Comparison of ENCODE assay signal across 14 cellular contexts in genomic region chr16:50735629-50736122, GRCh38. TPM values are rescaled to one million over a fixed set of nuclear protein-coding genes. Genes with fewer than 3 reads are reported as not detected.
DNase-seq lines count a peak whose midpoint lies in the region; ATAC-seq, FAIRE-seq and TF ChIP-seq lines count a peak whose summit lies in the region.
"Had no signal": no experiment of that assay in that cellular context is flagged by ENCODE, and none has a peak within 500 bp of the region (broad histone marks: within the 10 kb centered on the region; RNA-seq: fewer than 3 reads in every experiment).

No MANE protein-coding gene starts in this region.

- peak; percentile 78 for FAIRE-seq in GM12892 (lab: Jason Lieb, UNC)
- FAIRE-seq in GM19239 (lab: Jason Lieb, UNC), result peak; percentile 79

- ATAC-seq in HG03066 (IDR thresholded peaks at IDR 0.05; ENCODE audit: low read depth, unreplicated experiment), result peak; percentile 79
- no peak for ATAC-seq in HG03159 (IDR thresholded peaks at IDR 0.05; ENCODE audit: unreplicated experiment)
- ATAC-seq: right lobe of liver, T-helper 17 cell had no signal

- TF ChIP-seq POLR2A in GM12892 (IDR thresholded peaks at IDR 0.05; ENCODE audit: low read depth, low read length), result no peak

- DNase-seq in GM12892 (ENCODE audit: insufficient read length) (no peak), GM19239 (ENCODE audit: insufficient read length, low spot score) (no peak), ecto neural progenitor cell (ENCODE audit: low spot score) (peak; percentile 17), T-helper 1 cell (no peak), kidney tubule cell (ENCODE audit: low spot score) (no peak)
- DNase-seq: dorsolateral prefrontal cortex, foreskin fibroblast, NCI-H1092, NCI-H345, Peyer's patch, right lobe of liver, T-helper 17 cell had no signal

RNA-seq across cellular contexts. Expression of gene CYLD, which starts 6.2 kb away (rescaled TPM):
- 62.8 TPM for polyA plus RNA-seq in GM12892 (2012; ENCODE audit: missing spikeins)

RNA-seq across cellular contexts. Expression of gene NOD2, which starts 42.3 kb away (rescaled TPM):
- polyA plus RNA-seq in GM12892 (2012; ENCODE audit: missing spikeins), result 7.8 TPM

RNA-seq across cellular contexts. Expression of gene SNX20, which starts 54.6 kb away (rescaled TPM):
- polyA plus RNA-seq in GM12892 (2012; ENCODE audit: missing spikeins), result 14.8 TPM
